Comparison of ENCODE assay signal across 1 cellular context in the genomic region with DNA sequence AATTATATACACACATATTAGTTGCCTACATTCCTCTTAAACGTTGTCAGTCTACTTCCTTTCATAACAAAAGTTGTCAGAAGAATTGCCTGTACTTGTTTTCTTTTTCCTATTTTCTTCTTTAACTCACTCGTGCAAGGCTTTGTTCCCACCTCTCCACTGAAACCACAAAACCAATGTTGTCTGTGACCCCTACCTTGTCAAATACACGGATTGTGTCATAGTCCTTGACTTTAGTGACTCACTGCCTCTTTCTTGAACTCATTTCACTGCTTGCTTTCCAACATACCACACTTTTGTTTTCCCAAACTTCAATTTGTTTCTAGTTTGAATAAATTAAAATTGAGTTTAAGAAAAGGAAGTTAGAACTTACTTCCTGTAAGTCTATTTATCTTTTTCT.
TF ChIP-seq lines count a peak whose summit lies in the region.

No MANE protein-coding gene starts in this region.

TF ChIP-seq in HepG2, 621 proteins besides CTCF, POLR2A, EP300 and RAD21 (continued from another document):
- TF ChIP-seq KDM5A (IDR thresholded peaks at IDR 0.05; ENCODE audit: borderline replicate concordance, low read length): no peak
